ENCODE assay signal across 18 cellular contexts in the genomic region with DNA sequence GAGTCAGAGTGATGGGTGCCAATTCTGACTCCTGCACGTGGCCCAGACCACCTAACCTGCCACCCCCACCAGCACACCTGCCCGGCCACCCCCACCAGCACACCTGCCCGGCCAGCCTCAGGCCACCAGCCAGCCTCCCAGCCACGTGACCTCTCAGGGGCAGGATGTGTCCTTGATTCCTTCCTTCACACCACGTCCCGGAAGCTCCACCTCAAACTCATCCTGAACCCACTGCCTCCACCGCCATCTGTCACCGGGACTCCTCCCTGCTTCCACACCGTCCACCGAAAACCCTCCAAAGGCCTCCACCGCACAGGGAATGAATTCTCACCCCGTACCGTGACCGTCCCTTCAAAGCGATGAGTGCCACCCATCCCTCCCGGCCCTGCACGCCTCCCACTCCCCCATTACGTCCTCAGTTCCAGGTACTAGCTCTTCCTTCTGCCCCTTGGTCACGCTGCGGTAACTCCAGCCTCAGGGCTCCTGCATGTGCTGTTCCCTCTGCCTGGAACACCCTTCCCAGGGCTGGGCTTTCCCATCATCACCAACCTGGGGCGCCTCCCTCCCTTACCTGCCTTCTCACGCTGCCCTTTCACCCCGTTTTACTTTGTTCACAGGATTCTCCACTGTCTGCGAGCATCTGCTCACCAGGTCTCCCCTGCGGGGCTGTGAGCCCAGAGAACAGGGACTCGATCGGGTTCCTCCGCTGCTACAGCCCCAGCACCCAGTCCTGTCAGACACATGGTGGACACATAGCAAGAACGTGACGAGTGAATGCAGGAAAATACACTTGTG.
DNase-seq lines count a peak whose midpoint lies in the region; ATAC-seq and TF ChIP-seq lines count a peak whose summit lies in the region.
"Had no signal": no experiment of that assay in that cellular context is flagged by ENCODE, and none has a peak within 500 bp of the region (broad histone marks: within the 10 kb centered on the region; RNA-seq: fewer than 3 reads in every experiment).

No MANE protein-coding gene starts in this region.

- H2BK12ac ChIP-seq in neuronal stem cell (ENCODE audit: low read length) = no peak overlapping the region

- no peak overlapping the region for H3K4ac ChIP-seq in neuronal stem cell (ENCODE audit: low read length)

- H4K91ac ChIP-seq in neuronal stem cell (ENCODE audit: low read depth, low read length, poor library complexity) = peak overlapping the region; percentile 53

- TF ChIP-seq CTCF in endodermal cell (conservative IDR thresholded peaks at IDR 0.05) = no peak
- TF ChIP-seq CTCF in tibial nerve (IDR thresholded peaks at IDR 0.05) = no peak

- H3K4me2 ChIP-seq in neuronal stem cell (ENCODE audit: insufficient read depth, low read length, poor library complexity, severe bottlenecking) = no peak overlapping the region

- no peaks in the 10 kb centered on the region for H3K9me3 Mint-ChIP-seq in activated naive CD4-positive, alpha-beta T cell treated with anti-CD3 and anti-CD28 coated beads, Interleukin-2, amount 10 ng/mL, durations not matched to agents 7 days and 5 days
- H3K9me3 Mint-ChIP-seq in endodermal cell = no peaks in the 10 kb centered on the region
- H3K9me3 Mint-ChIP-seq: CD14-positive monocyte had no signal

- H3K14ac ChIP-seq in neuronal stem cell (ENCODE audit: low read length) = peak overlapping the region; percentile 98

- 93 to 96% methylated on average over 21 to 30 of the region's 30 CpGs for WGBS in endodermal cell (ENCODE audit: insufficient coverage in 1 of 2, insufficient read length in 1 of 2), 2 experiments
- no CpG with 5 or more reads among the region's 30 CpGs for WGBS in neuronal stem cell (ENCODE audit: extremely low coverage in 2 of 2, insufficient read length in 2 of 2, insufficient replicate concordance in 1 of 2), 2 donors
- WGBS in tibial nerve, 2 donors = 90 to 91% methylated on average over 29 to 30 of the region's 30 CpGs

- no peaks in the 10 kb centered on the region for H3K36me3 Mint-ChIP-seq in activated naive CD4-positive, alpha-beta T cell treated with anti-CD3 and anti-CD28 coated beads, Interleukin-2, amount 10 ng/mL, durations not matched to agents 7 days and 5 days
- H3K36me3 Mint-ChIP-seq in endodermal cell (ENCODE audit: low read depth) = no peaks in the 10 kb centered on the region
- H3K36me3 Mint-ChIP-seq: CD14-positive monocyte had no signal

- no peak overlapping the region for H3K4me3 ChIP-seq in endodermal cell (ENCODE audit: low read length)
- H3K4me3 ChIP-seq in neuronal stem cell (ENCODE audit: low read length in 2 of 2) = no peak overlapping the region
- no peak overlapping the region for H3K4me3 ChIP-seq in tibial nerve
- H3K4me3 ChIP-seq: cardiac muscle cell, GM12878 had no signal

- H3K9me3 ChIP-seq in endodermal cell (ENCODE audit: control insufficient read depth, low read length) (no peaks in the 10 kb centered on the region), neuronal stem cell (replicated peaks in 1 of 2; ENCODE audit: control insufficient read depth in 2 of 2, insufficient read depth in 1 of 2, low read depth in 1 of 2, low read length in 2 of 2) (no peaks in the 10 kb centered on the region), tibial nerve (no peaks in the 10 kb centered on the region)

- no peak overlapping the region for H3K4me3 Mint-ChIP-seq in activated naive CD4-positive, alpha-beta T cell treated with anti-CD3 and anti-CD28 coated beads, Interleukin-2, amount 10 ng/mL, durations not matched to agents 7 days and 5 days
- H3K4me3 Mint-ChIP-seq in endodermal cell = no peak overlapping the region
- H3K4me3 Mint-ChIP-seq: CD14-positive monocyte had no signal

- ATAC-seq in HG02970 (IDR thresholded peaks at IDR 0.05; ENCODE audit: low FRiP score, unreplicated experiment) = no peak
- ATAC-seq in HG03439 (IDR thresholded peaks at IDR 0.05; ENCODE audit: unreplicated experiment) = no peak
- ATAC-seq: GM12878; stimulated activated naive CD8-positive, alpha-beta T cell treated with anti-CD3 and anti-CD28 coated beads, Interleukin-15, Interleukin-2, amounts not matched to agents 100 U/mL and 50 U/mL, for 24 hours had no signal

- no peak overlapping the region for H3K18ac ChIP-seq in neuronal stem cell (ENCODE audit: low read length)

- H2BK5ac ChIP-seq in neuronal stem cell (ENCODE audit: low read length) = peak overlapping the region; percentile 60

- H3K23ac ChIP-seq in neuronal stem cell (ENCODE audit: low read depth, low read length, poor library complexity) = peak overlapping the region; percentile 55

- H3K9ac ChIP-seq in endodermal cell (ENCODE audit: extremely low read depth, low read length, poor library complexity, severe bottlenecking) (no peak overlapping the region), neuronal stem cell (ENCODE audit: low read depth, low read length, poor library complexity) (no peak overlapping the region)

- no peak overlapping the region for H2BK120ac ChIP-seq in neuronal stem cell (ENCODE audit: low read depth, low read length)

- no peak for TF ChIP-seq POLR2A in tibial nerve (IDR thresholded peaks at IDR 0.05)

- H3K27me3 ChIP-seq in endodermal cell (ENCODE audit: control insufficient read depth, insufficient read depth, low read length, poor library complexity, severe bottlenecking) (no peaks in the 10 kb centered on the region), neuronal stem cell (ENCODE audit: control insufficient read depth in 3 of 3, insufficient read depth in 3 of 3, low read depth in 1 of 3, low read length in 3 of 3) (peaks cover 0 to 5% (median 0%) of the 10 kb centered on the region in 3 experiments), tibial nerve (no peaks in the 10 kb centered on the region)
- H3K27me3 ChIP-seq: cardiac muscle cell had no signal

- no peak overlapping the region for H3K27ac ChIP-seq in endodermal cell (ENCODE audit: low read depth, low read length)
- H3K27ac ChIP-seq in neuronal stem cell (replicated peaks; ENCODE audit: low read length) = no peak overlapping the region
- H3K27ac ChIP-seq in tibial nerve = no peak overlapping the region
- H3K27ac ChIP-seq: cardiac muscle cell, RWPE1 had no signal

- H2AFZ ChIP-seq in neuronal stem cell (ENCODE audit: low read length) = no peak overlapping the region

- CTCF ChIA-PET in activated naive CD4-positive, alpha-beta T cell treated with anti-CD3 and anti-CD28 coated beads, Interleukin-2, amount 10 ng/mL, durations not matched to agents 7 days and 5 days (lab: Charles Lee) = no interaction called here

- H3K79me1 ChIP-seq in neuronal stem cell (ENCODE audit: low read depth, low read length) = peaks cover 4% of the 10 kb centered on the region

- peak overlapping the region; percentile 97 for H2AK5ac ChIP-seq in neuronal stem cell (ENCODE audit: low read depth, low read length)

- H3K27ac Mint-ChIP-seq in activated naive CD4-positive, alpha-beta T cell treated with anti-CD3 and anti-CD28 coated beads, Interleukin-2, amount 10 ng/mL, durations not matched to agents 7 days and 5 days = no peak overlapping the region
- H3K27ac Mint-ChIP-seq in endodermal cell = no peak overlapping the region
- H3K27ac Mint-ChIP-seq: CD14-positive monocyte had no signal

- no peak for TF ChIP-seq EP300 in tibial nerve (IDR thresholded peaks at IDR 0.05)

- peaks cover 8% of the 10 kb centered on the region for H3K27me3 Mint-ChIP-seq in activated naive CD4-positive, alpha-beta T cell treated with anti-CD3 and anti-CD28 coated beads, Interleukin-2, amount 10 ng/mL, durations not matched to agents 7 days and 5 days
- H3K27me3 Mint-ChIP-seq in endodermal cell (ENCODE audit: insufficient read depth) = no peaks in the 10 kb centered on the region

- no peak overlapping the region for H4K8ac ChIP-seq in neuronal stem cell (ENCODE audit: low read depth, low read length)

- H3K4me1 ChIP-seq in endodermal cell (ENCODE audit: control insufficient read depth, insufficient read depth, low read length) (peaks cover 3% of the 10 kb centered on the region), neuronal stem cell (ENCODE audit: control insufficient read depth in 2 of 2, insufficient read depth in 1 of 2, low read depth in 1 of 2, low read length in 2 of 2) (peaks cover 0 to 11% of the 10 kb centered on the region in 2 donors), tibial nerve (peaks cover 0 to 59% (median 24%) of the 10 kb centered on the region in 4 donors)

- DNase-seq in activated naive CD4-positive, alpha-beta T cell treated with anti-CD3 and anti-CD28 coated beads, Interleukin-2, amount 50 U/mL, for 16 hours = peak; percentile 9
- no peak for DNase-seq in activated naive CD4-positive, alpha-beta T cell treated with anti-CD3 and anti-CD28 coated beads, Interleukin-2, amount 10 ng/mL, durations not matched to agents 7 days and 5 days
- peak; percentile 35 for DNase-seq in endodermal cell
- DNase-seq in neuronal stem cell (ENCODE audit: low spot score) = no peak
- peak; percentile 36 for DNase-seq in ureter (ENCODE audit: low spot score)
- no peak for DNase-seq in tibial nerve (ENCODE audit: low spot score in 2 of 2)
- DNase-seq: activated CD4-positive, alpha-beta T cell treated with anti-CD3 and anti-CD28 coated beads, Interleukin-2, amount 50 U/mL, for 48 hours; erythroblast; NCI-H1105 treated with DMSO at 0.1 percent for 48 hours; NCI-H510A treated with DMSO at 0.1 percent for 48 hours; stimulated activated naive CD8-positive, alpha-beta T cell treated with anti-CD3 and anti-CD28 coated beads, Interleukin-15, Interleukin-2, amounts not matched to agents 100 U/mL and 50 U/mL, for 24 hours; SW 1271 had no signal

- no peaks in the 10 kb centered on the region for H3K4me1 Mint-ChIP-seq in activated naive CD4-positive, alpha-beta T cell treated with anti-CD3 and anti-CD28 coated beads, Interleukin-2, amount 10 ng/mL, durations not matched to agents 7 days and 5 days
- peaks cover 9% of the 10 kb centered on the region for H3K4me1 Mint-ChIP-seq in endodermal cell
- H3K4me1 Mint-ChIP-seq: CD14-positive monocyte had no signal

- no peaks in the 10 kb centered on the region for H3K36me3 ChIP-seq in endodermal cell (ENCODE audit: control insufficient read depth, insufficient read depth, low read length)
- H3K36me3 ChIP-seq in neuronal stem cell (replicated peaks in 1 of 2; ENCODE audit: control insufficient read depth in 2 of 2, insufficient read depth in 2 of 2, low read length in 2 of 2) = no peaks in the 10 kb centered on the region
- no peaks in the 10 kb centered on the region for H3K36me3 ChIP-seq in tibial nerve
- H3K36me3 ChIP-seq: cardiac muscle cell had no signal

- H2BK15ac ChIP-seq in neuronal stem cell (ENCODE audit: low read length) = peak overlapping the region; percentile 83

Comparison
In these comparisons a context has a peak if more than half of its experiments do, and no peak if none do; other contexts are left out.
1. DNase-seq: peak in activated naive CD4-positive, alpha-beta T cell treated with anti-CD3 and anti-CD28 coated beads, Interleukin-2, amount 50 U/mL, for 16 hours (single experiment), endodermal cell (single experiment) and ureter (single experiment); none in activated naive CD4-positive, alpha-beta T cell treated with anti-CD3 and anti-CD28 coated beads, Interleukin-2, amount 10 ng/mL, durations not matched to agents 7 days and 5 days (single experiment), neuronal stem cell (single experiment) and tibial nerve (0 of 2).